Comparison of ENCODE assay signal across 30 cellular contexts in the genomic region with DNA sequence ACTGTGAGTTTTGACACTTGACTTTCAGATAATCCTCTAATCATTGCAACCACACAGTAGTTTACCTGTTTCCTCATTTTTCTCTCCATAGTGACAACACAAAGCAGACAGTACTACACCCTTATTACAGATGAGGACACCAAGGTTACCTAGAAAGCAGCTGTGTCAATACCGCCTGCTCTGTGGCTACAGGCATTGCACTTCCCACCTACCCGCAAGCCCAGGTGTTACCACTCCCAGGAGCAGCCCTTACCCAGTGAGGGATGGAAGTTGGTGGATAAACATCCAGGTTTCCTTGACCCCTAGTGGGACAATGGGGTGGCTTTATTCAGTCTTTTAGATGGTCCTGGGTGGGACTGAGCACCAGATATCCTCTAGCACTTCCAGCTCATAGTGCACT.
"Had no signal": no experiment of that assay in that cellular context is flagged by ENCODE, and none has a peak within 500 bp of the region (broad histone marks: within the 10 kb centered on the region; RNA-seq: fewer than 3 reads in every experiment).

No MANE protein-coding gene starts in this region.

- H3K9me3 Mint-ChIP-seq: activated naive CD4-positive, alpha-beta T cell treated with anti-CD3 and anti-CD28 coated beads for 36 hours; activated naive CD8-positive, alpha-beta T cell treated with anti-CD3 and anti-CD28 coated beads for 36 hours; nephron had no signal

- FAIRE-seq: endothelial cell of umbilical vein, keratinocyte, TTC549 had no signal

- H3K4me1 Mint-ChIP-seq: activated naive CD8-positive, alpha-beta T cell treated with anti-CD3 and anti-CD28 coated beads for 36 hours; brain; nephron; stimulated activated naive B cell treated with anti-CD40 and anti-IgM and Interleukin-4, amounts not matched to agents 10 μg/mL and 1 μg/mL and 100 μg/mL, for 72 hours had no signal

- H3K36me3 ChIP-seq: adrenal gland, prostate gland, sigmoid colon, stomach, thyroid gland, upper lobe of left lung, vagina had no signal

- H3K27me3 Mint-ChIP-seq: activated naive CD8-positive, alpha-beta T cell treated with anti-CD3 and anti-CD28 coated beads for 36 hours; stimulated activated naive B cell treated with anti-CD40 and anti-IgM and Interleukin-4, amounts not matched to agents 10 μg/mL and 1 μg/mL and 100 μg/mL, for 72 hours had no signal

- H3K27ac ChIP-seq: adrenal gland, prostate gland, sigmoid colon, stomach, thyroid gland, upper lobe of left lung, vagina, VCaP had no signal

- H3K36me3 Mint-ChIP-seq: activated naive CD8-positive, alpha-beta T cell treated with anti-CD3 and anti-CD28 coated beads for 36 hours; brain; stimulated activated naive B cell treated with anti-CD40 and anti-IgM and Interleukin-4, amounts not matched to agents 10 μg/mL and 1 μg/mL and 100 μg/mL, for 72 hours had no signal

- H3K4me3 ChIP-seq: adrenal gland, prostate gland, sigmoid colon, smooth muscle cell, stomach, thyroid gland, upper lobe of left lung, vagina had no signal

- H3K27ac Mint-ChIP-seq: activated naive CD4-positive, alpha-beta T cell treated with anti-CD3 and anti-CD28 coated beads for 36 hours; activated naive CD8-positive, alpha-beta T cell treated with anti-CD3 and anti-CD28 coated beads for 36 hours; brain; nephron; stimulated activated naive B cell treated with anti-CD40 and anti-IgM and Interleukin-4, amounts not matched to agents 10 μg/mL and 1 μg/mL and 100 μg/mL, for 72 hours had no signal

- DNase-seq: activated CD4-positive, alpha-beta T cell treated with anti-CD3 and anti-CD28 coated beads for 4 hours; activated CD4-positive, alpha-beta T cell treated with anti-CD3 and anti-CD28 coated beads, Interleukin-2, amount 50 U/mL, for 4 hours; activated effector memory CD4-positive, alpha-beta T cell treated with Interleukin-2 at 50 U/mL for 16 hours; activated naive CD4-positive, alpha-beta T cell treated with anti-CD3 and anti-CD28 coated beads for 36 hours; activated naive CD8-positive, alpha-beta T cell treated with anti-CD3 and anti-CD28 coated beads for 36 hours; adrenal gland; aorta; foreskin fibroblast; head of caudate nucleus; hippocampal formation; left cardiac atrium; mammary epithelial cell; sigmoid colon; stimulated activated CD4-positive, alpha-beta T cell treated with anti-CD3 and anti-CD28 coated beads, Interleukin-1b, Interleukin-23, amount 100 ng/mL, for 48 hours; stimulated activated CD4-positive, alpha-beta T cell treated with anti-CD3 and anti-CD28 coated beads, Interleukin-4, amount 100 ng/mL, for 4 hours; stimulated activated CD8-positive, alpha-beta memory T cell treated with anti-CD3 and anti-CD28 coated beads, Interleukin-4, amount 100 ng/mL, for 48 hours; stimulated activated naive B cell treated with anti-CD40 and anti-IgM and Interleukin-4, amounts not matched to agents 10 μg/mL and 1 μg/mL and 100 μg/mL, for 72 hours; stomach; thyroid gland; upper lobe of left lung had no signal

- H3K4me3 Mint-ChIP-seq: activated naive CD4-positive, alpha-beta T cell treated with anti-CD3 and anti-CD28 coated beads for 36 hours; activated naive CD8-positive, alpha-beta T cell treated with anti-CD3 and anti-CD28 coated beads for 36 hours; brain; nephron; stimulated activated naive B cell treated with anti-CD40 and anti-IgM and Interleukin-4, amounts not matched to agents 10 μg/mL and 1 μg/mL and 100 μg/mL, for 72 hours had no signal

- H3K9me3 ChIP-seq: adrenal gland, prostate gland, sigmoid colon, stomach, thyroid gland, upper lobe of left lung, vagina had no signal

- H3K4me1 ChIP-seq: adrenal gland, prostate gland, sigmoid colon, stomach, thyroid gland, upper lobe of left lung, vagina had no signal

- H3K27me3 ChIP-seq: adrenal gland, sigmoid colon, stomach, thyroid gland, upper lobe of left lung, vagina had no signal

- ATAC-seq: esophagus mucosa; left cardiac atrium; stimulated activated naive B cell treated with anti-CD40 and anti-IgM and Interleukin-4, amounts not matched to agents 10 μg/mL and 1 μg/mL and 100 μg/mL, for 72 hours had no signal
